Comparison of ENCODE assay signal across 14 cellular contexts in genomic region chr2:26000561-26001211, GRCh38. TPM values are rescaled to one million over a fixed set of nuclear protein-coding genes. Genes with fewer than 3 reads are reported as not detected.
A peak's percentile ranks its signal among the peaks of the same experiment; 100 is the strongest.
DNase-seq lines count a peak whose midpoint lies in the region; ATAC-seq, FAIRE-seq and TF ChIP-seq lines count a peak whose summit lies in the region.
"Had no signal": no experiment of that assay in that cellular context is flagged by ENCODE, and none has a peak within 500 bp of the region (broad histone marks: within the 10 kb centered on the region; RNA-seq: fewer than 3 reads in every experiment).

No MANE protein-coding gene starts in this region.

- peak in 1 of 2 experiments; percentile 77 for DNase-seq in A549 (ENCODE audit: low read depth in 1 of 2, low spot score in 1 of 2)
- peak; percentile 50 for DNase-seq in NCI-H69 (lab: John Stamatoyannopoulos, UW)
- no peak for DNase-seq in epithelial cell of prostate (ENCODE audit: low read depth, low spot score)
- DNase-seq in trophoblast cell = no peak
- no peak for DNase-seq in T-helper 17 cell
- DNase-seq: activated CD4-positive, alpha-beta T cell treated with anti-CD3 and anti-CD28 coated beads, Interleukin-2, amount 10 ng/mL, durations not matched to agents 24 days and 14 days; activated gamma-delta T cell; islet precursor cell; NCI-H524; stimulated activated CD4-positive, alpha-beta T cell treated with anti-CD3 and anti-CD28 coated beads, Interleukin-4, amount 100 ng/mL, for 4 hours had no signal

- peak in 1 of 2 experiments; percentile 26; a peak in 1 of 5 replicates for TF ChIP-seq RAD21 in A549 (conservative IDR thresholded peaks at IDR 0.05 in 1 of 2, IDR thresholded peaks at IDR 0.05 in 1 of 2)

- H3K79me2 ChIP-seq in trophoblast cell (ENCODE audit: control insufficient read depth, insufficient read depth, low read length, poor library complexity) = no peaks in the 10 kb centered on the region

- H3K14ac ChIP-seq in trophoblast cell (ENCODE audit: low read length) = no peak overlapping the region

- H4K8ac ChIP-seq in trophoblast cell (ENCODE audit: low read depth, low read length) = no peak overlapping the region

- no peak overlapping the region for H2AFZ ChIP-seq in trophoblast cell (ENCODE audit: insufficient read depth, low read length, poor library complexity)

- peaks cover 2% of the 10 kb centered on the region for H3K36me3 Mint-ChIP-seq in T-helper 17 cell (ENCODE audit: low read depth)

- peak; percentile 18 to 48; a peak in 4 of 6 replicates for ATAC-seq in A549
- no peak for ATAC-seq in HG02970 (IDR thresholded peaks at IDR 0.05; ENCODE audit: low FRiP score, unreplicated experiment)
- ATAC-seq in HG03457 (IDR thresholded peaks at IDR 0.05; ENCODE audit: unreplicated experiment) = no peak
- ATAC-seq in T-helper 17 cell = no peak
- no peak for ATAC-seq in GM18867 (IDR thresholded peaks at IDR 0.05; ENCODE audit: unreplicated experiment)

- H3K27me3 Mint-ChIP-seq in T-helper 17 cell = peaks cover 13% of the 10 kb centered on the region
- H3K27me3 Mint-ChIP-seq: central memory CD8-positive, alpha-beta T cell had no signal

- no peak overlapping the region for H2BK5ac ChIP-seq in trophoblast cell (ENCODE audit: low read depth, low read length, poor library complexity)

- no peak overlapping the region for H2BK120ac ChIP-seq in trophoblast cell (ENCODE audit: insufficient read depth, low read length, poor library complexity)

- POLR2A ChIA-PET in A549 (lab: Yijun Ruan, JAX) = interaction anchor here (0.5 to 1.9 kb wide), 6 partner anchors 8 to 845 kb away, joined by 3 to 10 read pairs (median 6); partner anchors contain the start of gene RAB10

- no peak for TF ChIP-seq POLR2A in A549 (IDR thresholded peaks at IDR 0.05; ENCODE audit: low read length)

- no peak overlapping the region for H2BK12ac ChIP-seq in trophoblast cell (ENCODE audit: low read length)

- H3K9me3 ChIP-seq in A549 (no peaks in the 10 kb centered on the region), trophoblast cell (ENCODE audit: insufficient read depth, low read depth, low read length) (no peaks in the 10 kb centered on the region), T-helper 17 cell (ENCODE audit: control insufficient read depth, low read length, poor library complexity, severe bottlenecking) (no peaks in the 10 kb centered on the region)

- H2AK5ac ChIP-seq in trophoblast cell (ENCODE audit: low read length) = peak overlapping the region; percentile 7

- H3K18ac ChIP-seq in trophoblast cell (ENCODE audit: low read length) = no peak overlapping the region

- no peak overlapping the region for H3K4me3 Mint-ChIP-seq in T-helper 17 cell
- H3K4me3 Mint-ChIP-seq: activated CD4-positive, alpha-beta T cell treated with anti-CD3 and anti-CD28 coated beads, Interleukin-2, amount 10 ng/mL, durations not matched to agents 24 days and 14 days; central memory CD8-positive, alpha-beta T cell had no signal

- no peaks in the 10 kb centered on the region for H3K27me3 ChIP-seq in trophoblast cell (ENCODE audit: insufficient read depth, low read length)

- peaks cover 12% of the 10 kb centered on the region for H3K4me1 Mint-ChIP-seq in T-helper 17 cell
- H3K4me1 Mint-ChIP-seq: central memory CD8-positive, alpha-beta T cell had no signal

- peaks cover 3% of the 10 kb centered on the region for H3K79me1 ChIP-seq in trophoblast cell (ENCODE audit: low read length)

- H4K12ac ChIP-seq in trophoblast cell (ENCODE audit: low read depth, low read length) = no peak overlapping the region

- FAIRE-seq in A549 (lab: Jason Lieb, UNC) = no peak

- no peak for TF ChIP-seq CTCF in A549 (IDR thresholded peaks at IDR 0.05)

- H3K27ac Mint-ChIP-seq in T-helper 17 cell = no peak overlapping the region
- H3K27ac Mint-ChIP-seq: activated CD4-positive, alpha-beta T cell treated with anti-CD3 and anti-CD28 coated beads, Interleukin-2, amount 10 ng/mL, durations not matched to agents 24 days and 14 days had no signal

- H3K4me2 ChIP-seq in A549 (peak overlapping the region; percentile 51), trophoblast cell (ENCODE audit: low read length) (no peak overlapping the region)

- no peak overlapping the region for H3K9ac ChIP-seq in trophoblast cell (ENCODE audit: low read length)

- H3K4me1 ChIP-seq in A549 (peaks cover 70% of the 10 kb centered on the region), trophoblast cell (ENCODE audit: control insufficient read depth in 1 of 2, insufficient read depth in 2 of 2, low read length in 2 of 2) (peaks cover 3 to 6% of the 10 kb centered on the region in 2 experiments)

- no peak overlapping the region for H4K91ac ChIP-seq in trophoblast cell (ENCODE audit: low read depth, low read length)

- H3K23ac ChIP-seq in trophoblast cell (ENCODE audit: low read length) = no peak overlapping the region

- H3K4me3 ChIP-seq in A549 (no peak overlapping the region), trophoblast cell (ENCODE audit: low read depth, low read length) (no peak overlapping the region)

- 30% methylated on average over 7 of the region's 7 CpGs for WGBS in A549 (ENCODE audit: missing lambda C conversion rate)
- no CpG with 5 or more reads among the region's 7 CpGs for WGBS in trophoblast cell (ENCODE audit: extremely low coverage, insufficient coverage, insufficient read length)

- no peaks in the 10 kb centered on the region for H3K36me3 ChIP-seq in trophoblast cell (ENCODE audit: control insufficient read depth in 1 of 2, insufficient read depth in 2 of 2, low read length in 2 of 2)

- CTCF ChIA-PET in A549 (lab: Yijun Ruan, JAX) = interaction anchor here (0.9 to 3.3 kb wide), 10 partner anchors 8 to 184 kb away, joined by 3 to 28 read pairs (median 9); partner anchors contain the start of gene RAB10

- TF ChIP-seq EP300 in A549 (IDR thresholded peaks at IDR 0.05) = no peak

- H3K4ac ChIP-seq in trophoblast cell (ENCODE audit: low read depth, low read length) = no peak overlapping the region

- H3K27ac ChIP-seq in A549 = peak overlapping the region; percentile 93 to 94
- peak overlapping the region; percentile 86 for H3K27ac ChIP-seq in epithelial cell of prostate
- no peak overlapping the region for H3K27ac ChIP-seq in trophoblast cell (ENCODE audit: low read depth, low read length)

TF ChIP-seq in A549, 52 proteins besides CTCF, POLR2A, EP300 and RAD21 (continues in another document):
- TF ChIP-seq ELK1 (IDR thresholded peaks at IDR 0.05; ENCODE audit: low read depth, low read length) = no peak
- peak; percentile 49; the same call in 1 of the 2 replicates for TF ChIP-seq MAX (IDR thresholded peaks at IDR 0.05)
- no peak for TF ChIP-seq NR3C1 (IDR thresholded peaks at IDR 0.05)
- no peak for TF ChIP-seq FOXS1 (CRISPR knock-in tag; IDR thresholded peaks at IDR 0.05)
- no peak for TF ChIP-seq HOXA7 (CRISPR knock-in tag; IDR thresholded peaks at IDR 0.05)
- no peak for TF ChIP-seq HEYL (CRISPR knock-in tag; IDR thresholded peaks at IDR 0.05)
- TF ChIP-seq, protein P1, sequence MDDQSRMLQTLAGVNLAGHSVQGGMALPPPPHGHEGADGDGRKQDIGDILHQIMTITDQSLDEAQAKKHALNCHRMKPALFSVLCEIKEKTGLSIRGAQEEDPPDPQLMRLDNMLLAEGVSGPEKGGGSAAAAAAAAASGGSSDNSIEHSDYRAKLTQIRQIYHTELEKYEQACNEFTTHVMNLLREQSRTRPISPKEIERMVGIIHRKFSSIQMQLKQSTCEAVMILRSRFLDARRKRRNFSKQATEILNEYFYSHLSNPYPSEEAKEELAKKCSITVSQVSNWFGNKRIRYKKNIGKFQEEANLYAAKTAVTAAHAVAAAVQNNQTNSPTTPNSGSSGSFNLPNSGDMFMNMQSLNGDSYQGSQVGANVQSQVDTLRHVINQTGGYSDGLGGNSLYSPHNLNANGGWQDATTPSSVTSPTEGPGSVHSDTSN (IDR thresholded peaks at IDR 0.05) = no peak
- 0 out of 2 replicates have a peak, but pooled peaks have one; percentile 23 for TF ChIP-seq MYC (IDR thresholded peaks at IDR 0.05; ENCODE audit: borderline replicate concordance, low read length)
- no peak for TF ChIP-seq GATA3 (IDR thresholded peaks at IDR 0.05; ENCODE audit: borderline replicate concordance)
- TF ChIP-seq CBX2 (IDR thresholded peaks at IDR 0.05; ENCODE audit: borderline replicate concordance, low read depth) = no peak
- TF ChIP-seq CEBPB (IDR thresholded peaks at IDR 0.05) = no peak
- TF ChIP-seq TP53 (CRISPR knock-in tag; IDR thresholded peaks at IDR 0.05) = no peak
- 0 out of 5 replicates have a peak, but pooled peaks of 1 of the 2 experiments have one; percentile 7 for TF ChIP-seq JUN (IDR thresholded peaks at IDR 0.05)
- no peak for TF ChIP-seq ESRRA (IDR thresholded peaks at IDR 0.05; ENCODE audit: borderline replicate concordance, low read length)
- no peak for TF ChIP-seq CBX8 (IDR thresholded peaks at IDR 0.05)
- no peak for TF ChIP-seq HOXB5 (CRISPR knock-in tag; IDR thresholded peaks at IDR 0.05)

RNA-seq across cellular contexts. Expression of gene KIF3C, which starts 18.4 kb away (rescaled TPM):
- polyA plus RNA-seq in A549 (2011; rRNA removed) (17.1 and 20.1 TPM in 2 replicates), A549 (2017; fragmentation: RNase III; extraction: RNeasy Plus Mini Kit Qiagen cat#74134 plus additional on column Dnase treatment) (57.4 to 80.8 TPM (median 77.4 TPM) in 3 replicates)
- polyA plus RNA-seq in A549 (2012; cell fraction: cytosol; rRNA removed) = 18.2 and 20.9 TPM in 2 replicates
- polyA plus RNA-seq in A549 (2012; cell fraction: nucleus; rRNA removed) = 20.5 and 20.6 TPM in 2 replicates
- polyA minus RNA-seq in A549 (2011; rRNA and poly(A)+ RNA removed) = 34.3 and 36.5 TPM in 2 replicates
- polyA plus RNA-seq in trophoblast cell (2013) = 55.1 and 56.4 TPM in 2 replicates
- total RNA-seq in T-helper 17 cell = 10 to 100 TPM in 1 of 2 donors, 1 to 10 TPM in 1; 2.6 to 10.3 TPM

RNA-seq across cellular contexts. Expression of gene RAB10, which starts 33.2 kb away (rescaled TPM):
- 332 and 692 TPM in 2 replicates for polyA plus RNA-seq in A549 (2011; rRNA removed)
- polyA plus RNA-seq in A549 (2012; cell fraction: cytosol; rRNA removed) = 132 and 139 TPM in 2 replicates
- polyA plus RNA-seq in A549 (2012; cell fraction: nucleus; rRNA removed) = 112 and 147 TPM in 2 replicates
- 256 to 289 TPM (median 272 TPM) in 3 replicates for polyA plus RNA-seq in A549 (2017; fragmentation: RNase III; extraction: RNeasy Plus Mini Kit Qiagen cat#74134 plus additional on column Dnase treatment)
- 108 and 123 TPM in 2 replicates for polyA minus RNA-seq in A549 (2011; rRNA and poly(A)+ RNA removed)
- polyA plus RNA-seq in trophoblast cell (2013) = 138 and 141 TPM in 2 replicates
- 10 to 100 TPM; 41.2 to 42.9 TPM for total RNA-seq in T-helper 17 cell

Comparison
In these comparisons a context has a peak if more than half of its experiments do, and no peak if none do; other contexts are left out.
1. ATAC-seq: peak in A549 (2 of 2); none in HG02970 (single experiment), HG03457 (single experiment), T-helper 17 cell (single experiment) and GM18867 (single experiment).